ENCODE assay signal across 16 cellular contexts in the genomic region with DNA sequence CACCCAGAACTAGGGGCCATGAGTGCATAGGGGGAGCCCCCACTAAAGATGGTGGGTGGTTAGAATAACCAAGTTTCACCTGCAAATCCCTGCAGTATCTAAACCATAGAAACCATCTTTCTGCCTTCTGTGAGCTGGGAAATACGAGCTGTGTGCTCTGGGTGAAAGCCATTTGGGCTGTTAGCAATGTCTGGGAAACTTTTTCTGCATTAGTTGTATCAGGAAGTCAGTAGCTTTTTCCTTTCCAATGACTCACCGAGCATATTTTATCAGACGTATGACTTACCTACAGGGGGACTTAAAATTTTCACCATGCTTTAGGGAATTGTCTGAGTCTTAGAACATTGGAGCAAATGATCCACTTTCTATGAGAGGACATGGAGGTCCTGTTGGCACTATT.
DNase-seq lines count a peak whose midpoint lies in the region; ATAC-seq and TF ChIP-seq lines count a peak whose summit lies in the region.
"Had no signal": no experiment of that assay in that cellular context is flagged by ENCODE, and none has a peak within 500 bp of the region (broad histone marks: within the 10 kb centered on the region; RNA-seq: fewer than 3 reads in every experiment).

No MANE protein-coding gene starts in this region.

- no peaks in the 10 kb centered on the region for H3K36me3 ChIP-seq in lower lobe of right lung
- no peaks in the 10 kb centered on the region for H3K36me3 ChIP-seq in upper lobe of left lung
- H3K36me3 ChIP-seq: BLaER1, HAP-1 had no signal

- H3K4me1 ChIP-seq in lower lobe of right lung, result no peaks in the 10 kb centered on the region
- H3K4me1 ChIP-seq in upper lobe of left lung, result no peaks in the 10 kb centered on the region
- H3K4me1 ChIP-seq: HAP-1 had no signal

- WGBS in upper lobe of left lung, 2 donors, result 74 to 81% methylated on average over 3 of the region's 3 CpGs

- H3K27ac ChIP-seq in lower lobe of right lung (no peak overlapping the region), upper lobe of left lung (no peak overlapping the region)
- H3K27ac ChIP-seq: 22Rv1, BLaER1 had no signal

- intact Hi-C loops in lower lobe of right lung (cut with DNase I), result no loop called here

- H3K4me3 ChIP-seq in lower lobe of right lung (no peak overlapping the region), upper lobe of left lung (no peak overlapping the region)
- H3K4me3 ChIP-seq: BLaER1, HAP-1 had no signal

- peak; percentile 21 for DNase-seq in A172 (ENCODE audit: low spot score)
- peak; percentile 33 for DNase-seq in M059J (ENCODE audit: low read depth)
- DNase-seq in dermis blood vessel endothelial cell, result peak; percentile 16
- DNase-seq in glomerular endothelial cell (ENCODE audit: extremely low read depth, low read depth, low spot score), result peak; percentile 10
- DNase-seq in lower lobe of right lung, result no peak
- DNase-seq in stimulated activated CD4-positive, alpha-beta T cell treated with anti-CD3 and anti-CD28 coated beads, Interleukin-12 subunit alpha, Interleukin-12 subunit beta, amount 100 ng/mL, for 4 hours, result no peak
- DNase-seq in upper lobe of left lung, result no peak
- DNase-seq: AML-193; Calu3; CD4-positive, CD25-positive, alpha-beta regulatory T cell; DMS 273 treated with DMSO at 0.1 percent for 48 hours; GDM1 had no signal

- H3K27me3 ChIP-seq in lower lobe of right lung (ENCODE audit: low read depth) (no peaks in the 10 kb centered on the region), upper lobe of left lung (no peaks in the 10 kb centered on the region)
- H3K27me3 ChIP-seq: BLaER1 had no signal

- TF ChIP-seq EP300 in upper lobe of left lung (IDR thresholded peaks at IDR 0.05), result no peak

- no peak for ATAC-seq in lower lobe of right lung
- no peak for ATAC-seq in upper lobe of left lung (ENCODE audit: low FRiP score in 2 of 2)
- no peak for ATAC-seq in GM19395 (IDR thresholded peaks at IDR 0.05; ENCODE audit: unreplicated experiment)

- no peak for TF ChIP-seq POLR2A in upper lobe of left lung (IDR thresholded peaks at IDR 0.05)

- H3K9me3 ChIP-seq in lower lobe of right lung (no peaks in the 10 kb centered on the region), upper lobe of left lung (no peaks in the 10 kb centered on the region)
- H3K9me3 ChIP-seq: BLaER1, HAP-1 had no signal

- TF ChIP-seq CTCF in lower lobe of right lung (IDR thresholded peaks at IDR 0.05) (no peak), upper lobe of left lung (IDR thresholded peaks at IDR 0.05) (no peak)

Comparison
In these comparisons a context has a peak if more than half of its experiments do, and no peak if none do; other contexts are left out.
1. DNase-seq: peak in A172 (single experiment), M059J (single experiment), dermis blood vessel endothelial cell (single experiment) and glomerular endothelial cell (single experiment); none in lower lobe of right lung (single experiment), stimulated activated CD4-positive, alpha-beta T cell treated with anti-CD3 and anti-CD28 coated beads, Interleukin-12 subunit alpha, Interleukin-12 subunit beta, amount 100 ng/mL, for 4 hours (single experiment) and upper lobe of left lung (0 of 2).